In genomic region chr20:45911486-45912343, GRCh38 we compare ENCODE assay signal across 8 cellular contexts. TPM values are rescaled to one million over a fixed set of nuclear protein-coding genes. Genes with fewer than 3 reads are reported as not detected.
DNase-seq lines count a peak whose midpoint lies in the region; ATAC-seq lines count a peak whose summit lies in the region.

Gene PLTP, minus strand, starts transcription at chr20:45912155. Its CDS starts 703 bp downstream, at chr20:45911452.

- intact Hi-C loops in sciatic nerve (cut with DNase I), result no loop called here

- no peak for ATAC-seq in central memory CD8-positive, alpha-beta T cell (replicated peaks; ENCODE audit: extremely low read depth, poor library complexity, severe bottlenecking)
- ATAC-seq in sciatic nerve (peak; percentile 71), HG02970 (IDR thresholded peaks at IDR 0.05; ENCODE audit: low FRiP score, unreplicated experiment) (no peak), GM21390 (IDR thresholded peaks at IDR 0.05; ENCODE audit: unreplicated experiment) (no peak)

- H3K4me1 Mint-ChIP-seq in central memory CD8-positive, alpha-beta T cell, result peaks cover 9% of the 10 kb centered on the region
- peaks cover 13 to 16% of the 10 kb centered on the region in 2 donors for H3K4me1 Mint-ChIP-seq in immature natural killer cell

- H3K4me3 Mint-ChIP-seq in central memory CD8-positive, alpha-beta T cell, result peak within 1 kb of the TSS; percentile 66
- peak within 1 kb of the TSS; percentile 73 to 91 (median 78) for H3K4me3 Mint-ChIP-seq in immature natural killer cell

- H3K27me3 Mint-ChIP-seq in central memory CD8-positive, alpha-beta T cell, result peaks cover 22% of the 10 kb centered on the region
- H3K27me3 Mint-ChIP-seq in immature natural killer cell (ENCODE audit: low read depth in 3 of 3), result peaks cover 4 to 10% (median 8%) of the 10 kb centered on the region in 3 donors

- H3K27ac Mint-ChIP-seq in central memory CD8-positive, alpha-beta T cell (ENCODE audit: low read depth), result peak within 1 kb of the TSS; percentile 64
- peak within 1 kb of the TSS; percentile 66 to 91 (median 80) for H3K27ac Mint-ChIP-seq in immature natural killer cell

- H3K9me3 Mint-ChIP-seq in central memory CD8-positive, alpha-beta T cell, result no peaks in the 10 kb centered on the region
- H3K9me3 Mint-ChIP-seq in immature natural killer cell, result no peaks in the 10 kb centered on the region

- DNase-seq in activated naive CD4-positive, alpha-beta T cell treated with Interleukin-2 at 50 U/mL for 16 hours, result peak; percentile 26
- DNase-seq in activated naive CD4-positive, alpha-beta T cell treated with anti-CD3 and anti-CD28 coated beads, Interleukin-2, amount 50 U/mL, for 16 hours, result no peak
- DNase-seq in SK-N-DZ (ENCODE audit: low spot score), result peak; percentile 85
- peak in 1 of 2 donors; percentile 16 for DNase-seq in central memory CD8-positive, alpha-beta T cell (ENCODE audit: low spot score in 2 of 2)
- peak; percentile 50 to 59 (median 57) for DNase-seq in immature natural killer cell
- peak; percentile 86 for DNase-seq in sciatic nerve (ENCODE audit: low spot score)

- peaks cover 4% of the 10 kb centered on the region for H3K36me3 Mint-ChIP-seq in central memory CD8-positive, alpha-beta T cell (ENCODE audit: insufficient read depth)
- H3K36me3 Mint-ChIP-seq in immature natural killer cell, result no peaks in the 10 kb centered on the region

RNA-seq across cellular contexts. Expression of gene PLTP, which starts in this region (rescaled TPM):
- 27.4 and 30.2 TPM in 2 replicates for polyA plus RNA-seq in SK-N-DZ (2014; cell fraction: cytosol; rRNA removed)
- polyA plus RNA-seq in SK-N-DZ (2014; cell fraction: nucleus; rRNA removed), result 16.1 and 25.6 TPM in 2 replicates
- polyA plus RNA-seq in immature natural killer cell, result 10 to 100 TPM in 1 of 3 donors, 1 to 10 TPM in 1, under 1 TPM in 1; 0.77 to 17.5 (median 7.3) TPM
- 95.4 TPM for total RNA-seq in sciatic nerve
